In genomic region chr12:91094957-91095356, GRCh38 we compare ENCODE assay signal across 23 cellular contexts. TPM values are rescaled to one million over a fixed set of nuclear protein-coding genes. Genes with fewer than 3 reads are reported as not detected.
"Had no signal": no experiment of that assay in that cellular context is flagged by ENCODE, and none has a peak within 500 bp of the region (broad histone marks: within the 10 kb centered on the region; RNA-seq: fewer than 3 reads in every experiment).

No MANE protein-coding gene starts in this region.

- H3K4me1 ChIP-seq: ascending aorta had no signal

- H3K36me3 ChIP-seq: ascending aorta, MG63 had no signal

- H3K4me3 ChIP-seq: ascending aorta, MG63 had no signal

- H3K27ac ChIP-seq: ascending aorta had no signal

- ATAC-seq: activated CD8-positive, alpha-beta memory T cell treated with anti-CD3 and anti-CD28 coated beads, Interleukin-2, amount 10 ng/mL, durations not matched to agents 7 days and 5 days; T-helper 17 cell had no signal

- DNase-seq: activated B cell treated with CpG ODN at 0.5 μM for 24 hours; activated CD4-positive, alpha-beta T cell treated with anti-CD3 and anti-CD28 coated beads for 1 hour; activated CD4-positive, alpha-beta T cell treated with anti-CD3 and anti-CD28 coated beads, Interleukin-2, amount 10 ng/mL, durations not matched to agents 24 days and 14 days; activated CD4-positive, alpha-beta T cell treated with anti-CD3 and anti-CD28 coated beads, Interleukin-2, amount 50 U/mL, for 48 hours; activated CD8-positive, alpha-beta memory T cell treated with anti-CD3 and anti-CD28 coated beads, Interleukin-2, amount 10 ng/mL, durations not matched to agents 7 days and 5 days; activated effector memory CD4-positive, alpha-beta T cell treated with Interleukin-2 at 50 U/mL for 16 hours; activated naive CD4-positive, alpha-beta T cell; activated T-cell treated with anti-CD3 and anti-CD28 coated beads, Interleukin-2, amount 50 U/mL, for 24 hours; MG63; NCI-H1105 treated with DMSO at 0.1 percent for 48 hours; NCI-H1436 treated with DMSO at 0.1 percent for 48 hours; NCI-H187 treated with DMSO at 0.1 percent for 48 hours; NCI-H2081 treated with DMSO at 0.1 percent for 48 hours; NCI-H2171 treated with DMSO at 0.1 percent for 48 hours; NCI-H226; NCI-H526; NCI-H82; SHP77 treated with DMSO at 0.1 percent for 48 hours; T-helper 17 cell; T-helper 9 cell had no signal

- H3K27me3 ChIP-seq: ascending aorta, MG63 had no signal

RNA-seq across cellular contexts. Expression of gene LUM, which starts 16.3 kb away (rescaled TPM):
- total RNA-seq: activated B cell treated with CpG ODN at 0.5 μM for 24 hours; activated CD4-positive, alpha-beta T cell treated with anti-CD3 and anti-CD28 coated beads, Interleukin-2, amount 10 ng/mL, durations not matched to agents 24 days and 14 days; activated CD8-positive, alpha-beta memory T cell treated with anti-CD3 and anti-CD28 coated beads, Interleukin-2, amount 10 ng/mL, durations not matched to agents 7 days and 5 days; activated T-helper 1 cell treated with anti-CD3 and anti-CD28 coated beads, Interleukin-12 subunit alpha, Interleukin-12 subunit beta, Interleukin-2, Interleukin-4 antibody, amounts not matched to agents 30 ng/mL and 10 ng/mL and 1 ng/mL, durations not matched to agents 14 hours and 24 hours and 36 hours; T-helper 17 cell had no signal

RNA-seq across cellular contexts. Expression of gene KERA, which starts 37.1 kb away (rescaled TPM):
- total RNA-seq: activated B cell treated with CpG ODN at 0.5 μM for 24 hours; activated CD4-positive, alpha-beta T cell treated with anti-CD3 and anti-CD28 coated beads, Interleukin-2, amount 10 ng/mL, durations not matched to agents 24 days and 14 days; activated CD8-positive, alpha-beta memory T cell treated with anti-CD3 and anti-CD28 coated beads, Interleukin-2, amount 10 ng/mL, durations not matched to agents 7 days and 5 days; activated T-helper 1 cell treated with anti-CD3 and anti-CD28 coated beads, Interleukin-12 subunit alpha, Interleukin-12 subunit beta, Interleukin-2, Interleukin-4 antibody, amounts not matched to agents 30 ng/mL and 10 ng/mL and 1 ng/mL, durations not matched to agents 14 hours and 24 hours and 36 hours; ascending aorta; NCI-H460; T-helper 17 cell had no signal
